ENCODE assay signal across 1 cellular context in genomic region chr12:11810962-11811361, GRCh38.
TF ChIP-seq lines count a peak whose summit lies in the region.

No MANE protein-coding gene starts in this region.

TF ChIP-seq in IMR-90, 13 proteins besides CTCF, POLR2A, EP300 and RAD21 (continued from another document):
- TF ChIP-seq ELK1 (IDR thresholded peaks at IDR 0.05; ENCODE audit: borderline replicate concordance, low read depth, low read length) (no peak), BHLHE40 (IDR thresholded peaks at IDR 0.05; ENCODE audit: low read depth, low read length) (no peak), MAZ (IDR thresholded peaks at IDR 0.05; ENCODE audit: borderline replicate concordance, low read depth, low read length) (no peak), NFE2L2 (IDR thresholded peaks at IDR 0.05; ENCODE audit: low read depth, low read length) (no peak), RCOR1 (IDR thresholded peaks at IDR 0.05; ENCODE audit: insufficient replicate concordance, low read length) (no peak), FOS (IDR thresholded peaks at IDR 0.05; ENCODE audit: low read depth, low read length) (no peak), RFX5 (IDR thresholded peaks at IDR 0.05; ENCODE audit: low read depth, low read length) (no peak)
